ENCODE assay signal across 23 cellular contexts in the genomic region with DNA sequence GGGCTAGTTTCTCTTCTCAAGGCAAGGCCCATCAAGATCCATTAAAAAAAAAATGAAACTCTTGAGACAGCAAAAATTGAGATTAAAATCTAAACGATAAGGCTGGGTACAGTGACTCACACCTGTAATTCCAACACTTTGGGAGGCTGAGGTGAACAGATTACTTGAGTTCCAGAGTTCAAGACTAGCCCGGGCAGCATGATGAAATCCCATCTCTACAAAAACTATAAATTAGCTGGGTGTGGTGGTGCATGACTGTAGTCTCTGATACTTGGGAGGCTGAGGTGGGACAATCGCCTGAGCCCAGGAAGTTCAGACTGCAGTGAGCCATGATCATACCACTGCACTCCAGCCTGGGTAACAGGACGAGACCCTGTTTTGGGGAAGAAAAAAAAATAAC.
"Had no signal": no experiment of that assay in that cellular context is flagged by ENCODE, and none has a peak within 500 bp of the region (broad histone marks: within the 10 kb centered on the region; RNA-seq: fewer than 3 reads in every experiment).

No MANE protein-coding gene starts in this region.

- H3K4me1 ChIP-seq: SJSA1 had no signal

- H3K27ac ChIP-seq: SJSA1, SK-N-MC had no signal

- H3K4me3 ChIP-seq: MG63, SJSA1, SK-N-MC had no signal

- DNase-seq: IMR-90, Karpas-422, KG1, MG63, NCI-H1092, NCI-H1105 treated with DMSO at 0.1 percent for 48 hours, NCI-H1417 treated with DMSO at 0.1 percent for 48 hours, NCI-H146, NCI-H1694 treated with DMSO at 0.1 percent for 48 hours, NCI-H1930, NCI-H2081, NCI-H2107, NCI-H2227 treated with DMSO at 0.1 percent for 48 hours, NCI-H524, NCI-H526 treated with DMSO at 0.1 percent for 48 hours, NCI-H774, Right ventricle myocardium superior, RPMI8226, SIG-M5 had no signal

- H3K9me3 ChIP-seq: MG63, SJSA1 had no signal

- FAIRE-seq: HepG2, RCC 7860 had no signal

- H3K27me3 ChIP-seq: MG63, SJSA1 had no signal

- H3K36me3 ChIP-seq: MG63, SJSA1 had no signal
